In the genomic region with DNA sequence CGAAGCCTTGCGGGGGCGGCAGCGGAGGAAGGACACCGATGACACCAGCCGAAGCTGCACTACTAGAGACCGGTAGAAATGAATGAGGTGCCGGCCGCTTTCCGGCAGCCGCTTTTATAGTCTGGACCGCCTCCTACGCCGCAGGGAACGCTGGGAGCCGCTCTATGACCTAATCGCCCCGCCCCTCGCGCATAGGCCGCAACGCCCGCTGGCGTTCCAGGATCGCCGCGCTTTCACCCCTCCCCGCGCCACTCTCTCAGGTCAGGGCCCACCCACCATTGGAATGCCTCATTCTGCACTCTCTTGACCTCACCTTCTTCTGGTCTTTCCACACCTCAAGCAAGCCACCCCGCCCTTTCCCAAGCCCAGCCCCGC, we compare ENCODE assay signal across 8 cellular contexts. TPM values are rescaled to one million over a fixed set of nuclear protein-coding genes. Genes with fewer than 3 reads are reported as not detected.
A peak's percentile ranks its signal among the peaks of the same experiment; 100 is the strongest.
DNase-seq lines count a peak whose midpoint lies in the region; ATAC-seq, FAIRE-seq and TF ChIP-seq lines count a peak whose summit lies in the region.

A gene (minus strand): TSS at position 89 of the 375 bp plus-strand sequence. CDS start 170 bp downstream, outside the sequence.

- TF ChIP-seq POLR2A in A549 (IDR thresholded peaks at IDR 0.05; ENCODE audit: low read length): peak; percentile 100

- H3K27me3 ChIP-seq in small intestine (ENCODE audit: control insufficient read depth in 2 of 2, insufficient read depth in 2 of 2, low read length in 2 of 2): no peaks in the 10 kb centered on the region

- no peak for TF ChIP-seq EP300 in A549 (IDR thresholded peaks at IDR 0.05)

- H3K9me3 ChIP-seq in A549 (no peaks in the 10 kb centered on the region), small intestine (ENCODE audit: control insufficient read depth, low read depth) (no peaks in the 10 kb centered on the region)

- TF ChIP-seq RAD21 in A549 (conservative IDR thresholded peaks at IDR 0.05 in 1 of 2, IDR thresholded peaks at IDR 0.05 in 1 of 2): no peak

- CTCF ChIA-PET in A549 (lab: Yijun Ruan, JAX): interaction anchor here (0.6 to 4.9 kb wide), 15 partner anchors 10 to 203 kb away, joined by 3 to 42 read pairs (median 4); a partner anchor contains a TSS

- DNase-seq in A549 (ENCODE audit: low read depth in 1 of 2, low spot score in 1 of 2) (peak; percentile 97 to 99), NCI-H2227 treated with DMSO at 0.1 percent for 48 hours (lab: John Stamatoyannopoulos, UW) (peak; percentile 99), cardiac fibroblast (ENCODE audit: low read depth in 2 of 2) (peak; percentile 98), iPS-NIHi11 (ENCODE audit: low spot score) (peak; percentile 90), small intestine (peak; percentile 99)

- H3K36me3 ChIP-seq in small intestine (ENCODE audit: control insufficient read depth in 2 of 2, insufficient read depth in 2 of 2, low read length in 2 of 2): peaks cover 19 to 31% of the 10 kb centered on the region in 2 donors

- H3K4me3 ChIP-seq in A549 (peak within 1 kb of the TSS; percentile 91), WI38 (ENCODE audit: low read depth, low read length) (peak within 1 kb of the TSS; percentile 97), cardiac fibroblast (replicated peaks in 1 of 2; ENCODE audit: low read depth in 2 of 2, low read length in 2 of 2) (peak within 1 kb of the TSS; percentile 99 to 100), small intestine (ENCODE audit: low read depth in 1 of 2, low read length in 2 of 2) (peak within 1 kb of the TSS; percentile 67 to 79)

- ATAC-seq in A549 (peak; percentile 70 to 76), GM18868 (IDR thresholded peaks at IDR 0.05; ENCODE audit: unreplicated experiment) (peak; percentile 61), HG03135 (IDR thresholded peaks at IDR 0.05; ENCODE audit: unreplicated experiment) (peak; percentile 58)

- peak within 1 kb of the TSS; percentile 94 for H3K4me2 ChIP-seq in A549

- POLR2A ChIA-PET in A549 (lab: Yijun Ruan, JAX): interaction anchor here (0.6 to 4.2 kb wide), 37 partner anchors 9 to 663 kb away, joined by 3 to 132 read pairs (median 5); a partner anchor contains a TSS

- H3K27ac ChIP-seq in A549 (peak within 1 kb of the TSS; percentile 96 to 97), small intestine (ENCODE audit: low read depth in 1 of 2, low read length in 1 of 2) (peak within 1 kb of the TSS; percentile 98 to 99)

- under 1% methylated on average over 30 of the region's 31 CpGs for WGBS in A549 (ENCODE audit: missing lambda C conversion rate)
- 0% methylated on average over 13 to 31 of the region's 31 CpGs for WGBS in small intestine, 3 donors

- FAIRE-seq in A549 (lab: Jason Lieb, UNC) (no peak), small intestine (lab: Jason Lieb, UNC) (no peak)

- TF ChIP-seq CTCF in A549 (IDR thresholded peaks at IDR 0.05) (no peak), WI38 (IDR thresholded peaks at IDR 0.05; ENCODE audit: low read depth, low read length) (no peak), cardiac fibroblast (IDR thresholded peaks at IDR 0.05; ENCODE audit: low read depth, low read length) (no peak)

- H3K4me1 ChIP-seq in A549 (peaks cover 40% of the 10 kb centered on the region), small intestine (ENCODE audit: control insufficient read depth in 2 of 2, insufficient read depth in 1 of 2, low read depth in 1 of 2, low read length in 1 of 2) (peaks cover 0 to 11% of the 10 kb centered on the region in 2 donors)

TF ChIP-seq in A549, 52 proteins besides CTCF, POLR2A, EP300 and RAD21 (continues in another document):
- TF ChIP-seq GATA3 (IDR thresholded peaks at IDR 0.05; ENCODE audit: borderline replicate concordance) (peak; percentile 28; the same call in 1 of the 2 replicates), SREBF2 (IDR thresholded peaks at IDR 0.05) (no peak), JUNB (IDR thresholded peaks at IDR 0.05) (no peak), HEYL (CRISPR knock-in tag; IDR thresholded peaks at IDR 0.05) (no peak), ZFP36 (IDR thresholded peaks at IDR 0.05; ENCODE audit: borderline replicate concordance, partially characterized antibody) (no peak), HDAC2 (IDR thresholded peaks at IDR 0.05) (no peak), CHD4 (IDR thresholded peaks at IDR 0.05; ENCODE audit: borderline replicate concordance) (no peak), NFE2L2 (conservative IDR thresholded peaks at IDR 0.05; ENCODE audit: low read length) (no peak), NPAS2 (CRISPR knock-in tag; IDR thresholded peaks at IDR 0.05; ENCODE audit: borderline replicate concordance) (no peak), RCOR1 (IDR thresholded peaks at IDR 0.05; ENCODE audit: low read depth, low read length) (no peak), FOXS1 (CRISPR knock-in tag; IDR thresholded peaks at IDR 0.05) (no peak), MYC (IDR thresholded peaks at IDR 0.05; ENCODE audit: borderline replicate concordance, low read length) (peak; percentile 83), SMC3 (IDR thresholded peaks at IDR 0.05) (no peak), CBX2 (IDR thresholded peaks at IDR 0.05; ENCODE audit: borderline replicate concordance, low read depth) (no peak), POLR2AphosphoS2 (conservative IDR thresholded peaks at IDR 0.05; ENCODE audit: low read length) (0 out of 2 replicates have a peak, but pooled peaks have one; percentile 28), TFCP2L1 (CRISPR knock-in tag; IDR thresholded peaks at IDR 0.05) (peak; percentile 87; the same call in 1 of the 2 replicates), FOSB (CRISPR knock-in tag; IDR thresholded peaks at IDR 0.05) (no peak; the same call in 1 of the 2 replicates), HOXB13 (CRISPR knock-in tag; IDR thresholded peaks at IDR 0.05; ENCODE audit: low read depth) (no peak), NR3C1 (IDR thresholded peaks at IDR 0.05) (no peak), ESRRA (IDR thresholded peaks at IDR 0.05; ENCODE audit: borderline replicate concordance, low read length) (no peak), ZSCAN20 (CRISPR knock-in tag; IDR thresholded peaks at IDR 0.05) (no peak), RNF2 (IDR thresholded peaks at IDR 0.05; ENCODE audit: borderline replicate concordance, low read depth) (no peak), CEBPB (IDR thresholded peaks at IDR 0.05) (peak; percentile 19 to 59; a peak in 1 of 4 replicates), BHLHE40 (IDR thresholded peaks at IDR 0.05; ENCODE audit: low read depth, low read length) (no peak), PHF8 (IDR thresholded peaks at IDR 0.05; ENCODE audit: borderline replicate concordance, low read depth) (no peak; the same call in 1 of the 2 replicates), KDM5A (IDR thresholded peaks at IDR 0.05) (no peak)
- TF ChIP-seq, protein P1, sequence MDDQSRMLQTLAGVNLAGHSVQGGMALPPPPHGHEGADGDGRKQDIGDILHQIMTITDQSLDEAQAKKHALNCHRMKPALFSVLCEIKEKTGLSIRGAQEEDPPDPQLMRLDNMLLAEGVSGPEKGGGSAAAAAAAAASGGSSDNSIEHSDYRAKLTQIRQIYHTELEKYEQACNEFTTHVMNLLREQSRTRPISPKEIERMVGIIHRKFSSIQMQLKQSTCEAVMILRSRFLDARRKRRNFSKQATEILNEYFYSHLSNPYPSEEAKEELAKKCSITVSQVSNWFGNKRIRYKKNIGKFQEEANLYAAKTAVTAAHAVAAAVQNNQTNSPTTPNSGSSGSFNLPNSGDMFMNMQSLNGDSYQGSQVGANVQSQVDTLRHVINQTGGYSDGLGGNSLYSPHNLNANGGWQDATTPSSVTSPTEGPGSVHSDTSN (IDR thresholded peaks at IDR 0.05): peak; percentile 78
- TF ChIP-seq, protein P2, sequence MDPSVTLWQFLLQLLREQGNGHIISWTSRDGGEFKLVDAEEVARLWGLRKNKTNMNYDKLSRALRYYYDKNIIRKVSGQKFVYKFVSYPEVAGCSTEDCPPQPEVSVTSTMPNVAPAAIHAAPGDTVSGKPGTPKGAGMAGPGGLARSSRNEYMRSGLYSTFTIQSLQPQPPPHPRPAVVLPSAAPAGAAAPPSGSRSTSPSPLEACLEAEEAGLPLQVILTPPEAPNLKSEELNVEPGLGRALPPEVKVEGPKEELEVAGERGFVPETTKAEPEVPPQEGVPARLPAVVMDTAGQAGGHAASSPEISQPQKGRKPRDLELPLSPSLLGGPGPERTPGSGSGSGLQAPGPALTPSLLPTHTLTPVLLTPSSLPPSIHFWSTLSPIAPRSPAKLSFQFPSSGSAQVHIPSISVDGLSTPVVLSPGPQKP (IDR thresholded peaks at IDR 0.05; ENCODE audit: low read depth, low read length): no peak
- TF ChIP-seq, protein P3, sequence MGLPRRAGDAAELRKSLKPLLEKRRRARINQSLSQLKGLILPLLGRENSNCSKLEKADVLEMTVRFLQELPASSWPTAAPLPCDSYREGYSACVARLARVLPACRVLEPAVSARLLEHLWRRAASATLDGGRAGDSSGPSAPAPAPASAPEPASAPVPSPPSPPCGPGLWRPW (IDR thresholded peaks at IDR 0.05): no peak
- TF ChIP-seq, protein P4, sequence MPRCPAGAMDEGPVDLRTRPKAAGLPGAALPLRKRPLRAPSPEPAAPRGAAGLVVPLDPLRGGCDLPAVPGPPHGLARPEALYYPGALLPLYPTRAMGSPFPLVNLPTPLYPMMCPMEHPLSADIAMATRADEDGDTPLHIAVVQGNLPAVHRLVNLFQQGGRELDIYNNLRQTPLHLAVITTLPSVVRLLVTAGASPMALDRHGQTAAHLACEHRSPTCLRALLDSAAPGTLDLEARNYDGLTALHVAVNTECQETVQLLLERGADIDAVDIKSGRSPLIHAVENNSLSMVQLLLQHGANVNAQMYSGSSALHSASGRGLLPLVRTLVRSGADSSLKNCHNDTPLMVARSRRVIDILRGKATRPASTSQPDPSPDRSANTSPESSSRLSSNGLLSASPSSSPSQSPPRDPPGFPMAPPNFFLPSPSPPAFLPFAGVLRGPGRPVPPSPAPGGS (IDR thresholded peaks at IDR 0.05): peak; percentile 99
- TF ChIP-seq, protein P5, sequence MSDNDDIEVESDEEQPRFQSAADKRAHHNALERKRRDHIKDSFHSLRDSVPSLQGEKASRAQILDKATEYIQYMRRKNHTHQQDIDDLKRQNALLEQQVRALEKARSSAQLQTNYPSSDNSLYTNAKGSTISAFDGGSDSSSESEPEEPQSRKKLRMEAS (IDR thresholded peaks at IDR 0.05): no peak

RNA-seq across cellular contexts. Expression of the gene that starts here (rescaled TPM):
- 811 and 1,011 TPM in 2 replicates for polyA plus RNA-seq in A549 (2011; rRNA removed)
- polyA plus RNA-seq in A549 (2012; cell fraction: cytosol; rRNA removed): 724 and 844 TPM in 2 replicates
- polyA plus RNA-seq in A549 (2012; cell fraction: nucleus; rRNA removed): 1,855 and 3,100 TPM in 2 replicates
- 748 to 886 TPM (median 841 TPM) in 3 replicates for polyA plus RNA-seq in A549 (2017; fragmentation: RNase III; extraction: RNeasy Plus Mini Kit Qiagen cat#74134 plus additional on column Dnase treatment)
- 739 and 935 TPM in 2 replicates for polyA minus RNA-seq in A549 (2011; rRNA and poly(A)+ RNA removed)
- polyA plus RNA-seq in small intestine: 100 to 1,000 TPM; 269 to 330 (median 312) TPM

Comparison
In these comparisons a context has a peak if more than half of its experiments do, and no peak if none do; other contexts are left out.
1. Peak in every context shown above with its lines: DNase-seq, ATAC-seq, H3K4me3 ChIP-seq and H3K27ac ChIP-seq.